In the genomic region with DNA sequence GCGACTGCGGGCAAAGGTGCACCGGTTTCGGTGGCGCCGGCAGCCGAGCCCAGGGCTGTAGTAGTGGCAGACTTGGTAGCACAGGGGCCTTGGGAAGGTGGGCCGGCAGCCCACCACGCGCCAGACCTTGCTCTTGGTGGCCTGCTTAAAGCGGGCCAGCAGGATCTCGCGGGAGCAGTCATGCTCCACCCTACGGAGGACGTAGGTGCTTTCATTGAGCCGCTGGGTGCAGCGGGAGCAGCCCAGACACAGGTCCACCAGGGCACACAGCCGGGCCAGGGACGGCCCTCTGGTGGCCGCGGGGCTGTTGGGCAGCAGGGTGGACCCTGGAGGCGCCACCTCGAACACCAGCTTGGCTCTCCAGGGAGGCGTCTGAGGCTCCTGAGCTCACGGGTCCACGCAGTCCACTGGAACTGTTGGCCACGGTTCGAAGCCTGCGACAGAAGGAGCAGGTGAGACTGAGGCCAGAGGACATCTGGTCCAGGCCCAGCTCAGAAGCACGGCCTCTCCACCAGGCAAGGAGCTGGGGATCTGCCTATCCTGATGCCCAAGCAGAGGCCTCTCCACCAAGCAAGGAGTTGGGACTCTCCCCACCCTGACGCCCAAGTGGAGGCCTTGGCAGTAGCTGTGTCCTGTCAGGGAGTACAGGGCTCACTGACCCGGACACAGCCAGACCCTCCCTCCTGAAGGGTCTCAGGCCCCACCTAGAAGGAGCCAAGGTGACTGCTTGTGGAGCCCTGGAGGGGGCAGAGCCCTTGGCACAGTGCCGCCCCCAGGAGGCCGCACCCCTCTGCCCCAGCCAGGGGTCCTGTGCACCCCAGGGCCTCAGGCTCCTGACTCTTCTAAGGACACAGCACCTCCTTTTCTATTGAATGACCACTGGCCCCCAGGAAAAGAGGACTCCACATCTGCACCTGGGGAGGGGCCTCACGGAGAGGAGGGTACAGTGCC, we compare ENCODE assay signal across 1 cellular context.
A peak's percentile ranks its signal among the peaks of the same experiment; 100 is the strongest.
TF ChIP-seq lines count a peak whose summit lies in the region.

No MANE protein-coding gene starts in this region.

TF ChIP-seq in HepG2, 621 proteins besides CTCF, POLR2A, EP300 and RAD21 (continued from another document and continues in another):
- no peak for TF ChIP-seq ZFP36 (IDR thresholded peaks at IDR 0.05; ENCODE audit: borderline replicate concordance, low read depth, low read length, partially characterized antibody)
- TF ChIP-seq SALL1 (CRISPR knock-in tag; IDR thresholded peaks at IDR 0.05): peak; percentile 6; the same call in 1 of the 2 replicates
- no peak for TF ChIP-seq THAP11 (CRISPR knock-in tag; IDR thresholded peaks at IDR 0.05)
- no peak for TF ChIP-seq MED1 (CRISPR knock-in tag; IDR thresholded peaks at IDR 0.05)
- TF ChIP-seq ZNF441 (CRISPR knock-in tag; IDR thresholded peaks at IDR 0.05; ENCODE audit: borderline replicate concordance): no peak
- TF ChIP-seq HNRNPLL (IDR thresholded peaks at IDR 0.05; ENCODE audit: low read depth, low read length, poor library complexity, severe bottlenecking): peak; percentile 21
- no peak for TF ChIP-seq IKZF4 (CRISPR knock-in tag; IDR thresholded peaks at IDR 0.05; ENCODE audit: borderline replicate concordance, low read depth, not compliant biosample characterization)
- no peak for TF ChIP-seq ZFP62 (CRISPR knock-in tag; IDR thresholded peaks at IDR 0.05)
- TF ChIP-seq, protein P1, sequence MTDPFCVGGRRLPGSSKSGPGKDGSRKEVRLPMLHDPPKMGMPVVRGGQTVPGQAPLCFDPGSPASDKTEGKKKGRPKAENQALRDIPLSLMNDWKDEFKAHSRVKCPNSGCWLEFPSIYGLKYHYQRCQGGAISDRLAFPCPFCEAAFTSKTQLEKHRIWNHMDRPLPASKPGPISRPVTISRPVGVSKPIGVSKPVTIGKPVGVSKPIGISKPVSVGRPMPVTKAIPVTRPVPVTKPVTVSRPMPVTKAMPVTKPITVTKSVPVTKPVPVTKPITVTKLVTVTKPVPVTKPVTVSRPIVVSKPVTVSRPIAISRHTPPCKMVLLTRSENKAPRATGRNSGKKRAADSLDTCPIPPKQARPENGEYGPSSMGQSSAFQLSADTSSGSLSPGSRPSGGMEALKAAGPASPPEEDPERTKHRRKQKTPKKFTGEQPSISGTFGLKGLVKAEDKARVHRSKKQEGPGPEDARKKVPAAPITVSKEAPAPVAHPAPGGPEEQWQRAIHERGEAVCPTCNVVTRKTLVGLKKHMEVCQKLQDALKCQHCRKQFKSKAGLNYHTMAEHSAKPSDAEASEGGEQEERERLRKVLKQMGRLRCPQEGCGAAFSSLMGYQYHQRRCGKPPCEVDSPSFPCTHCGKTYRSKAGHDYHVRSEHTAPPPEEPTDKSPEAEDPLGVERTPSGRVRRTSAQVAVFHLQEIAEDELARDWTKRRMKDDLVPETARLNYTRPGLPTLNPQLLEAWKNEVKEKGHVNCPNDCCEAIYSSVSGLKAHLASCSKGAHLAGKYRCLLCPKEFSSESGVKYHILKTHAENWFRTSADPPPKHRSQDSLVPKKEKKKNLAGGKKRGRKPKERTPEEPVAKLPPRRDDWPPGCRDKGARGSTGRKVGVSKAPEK (CRISPR knock-in tag; IDR thresholded peaks at IDR 0.05; ENCODE audit: borderline replicate concordance): no peak
- TF ChIP-seq, protein P2, sequence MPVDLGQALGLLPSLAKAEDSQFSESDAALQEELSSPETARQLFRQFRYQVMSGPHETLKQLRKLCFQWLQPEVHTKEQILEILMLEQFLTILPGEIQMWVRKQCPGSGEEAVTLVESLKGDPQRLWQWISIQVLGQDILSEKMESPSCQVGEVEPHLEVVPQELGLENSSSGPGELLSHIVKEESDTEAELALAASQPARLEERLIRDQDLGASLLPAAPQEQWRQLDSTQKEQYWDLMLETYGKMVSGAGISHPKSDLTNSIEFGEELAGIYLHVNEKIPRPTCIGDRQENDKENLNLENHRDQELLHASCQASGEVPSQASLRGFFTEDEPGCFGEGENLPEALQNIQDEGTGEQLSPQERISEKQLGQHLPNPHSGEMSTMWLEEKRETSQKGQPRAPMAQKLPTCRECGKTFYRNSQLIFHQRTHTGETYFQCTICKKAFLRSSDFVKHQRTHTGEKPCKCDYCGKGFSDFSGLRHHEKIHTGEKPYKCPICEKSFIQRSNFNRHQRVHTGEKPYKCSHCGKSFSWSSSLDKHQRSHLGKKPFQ (CRISPR knock-in tag; IDR thresholded peaks at IDR 0.05; ENCODE audit: insufficient replicate concordance): peak; percentile 36
- TF ChIP-seq, protein P3, sequence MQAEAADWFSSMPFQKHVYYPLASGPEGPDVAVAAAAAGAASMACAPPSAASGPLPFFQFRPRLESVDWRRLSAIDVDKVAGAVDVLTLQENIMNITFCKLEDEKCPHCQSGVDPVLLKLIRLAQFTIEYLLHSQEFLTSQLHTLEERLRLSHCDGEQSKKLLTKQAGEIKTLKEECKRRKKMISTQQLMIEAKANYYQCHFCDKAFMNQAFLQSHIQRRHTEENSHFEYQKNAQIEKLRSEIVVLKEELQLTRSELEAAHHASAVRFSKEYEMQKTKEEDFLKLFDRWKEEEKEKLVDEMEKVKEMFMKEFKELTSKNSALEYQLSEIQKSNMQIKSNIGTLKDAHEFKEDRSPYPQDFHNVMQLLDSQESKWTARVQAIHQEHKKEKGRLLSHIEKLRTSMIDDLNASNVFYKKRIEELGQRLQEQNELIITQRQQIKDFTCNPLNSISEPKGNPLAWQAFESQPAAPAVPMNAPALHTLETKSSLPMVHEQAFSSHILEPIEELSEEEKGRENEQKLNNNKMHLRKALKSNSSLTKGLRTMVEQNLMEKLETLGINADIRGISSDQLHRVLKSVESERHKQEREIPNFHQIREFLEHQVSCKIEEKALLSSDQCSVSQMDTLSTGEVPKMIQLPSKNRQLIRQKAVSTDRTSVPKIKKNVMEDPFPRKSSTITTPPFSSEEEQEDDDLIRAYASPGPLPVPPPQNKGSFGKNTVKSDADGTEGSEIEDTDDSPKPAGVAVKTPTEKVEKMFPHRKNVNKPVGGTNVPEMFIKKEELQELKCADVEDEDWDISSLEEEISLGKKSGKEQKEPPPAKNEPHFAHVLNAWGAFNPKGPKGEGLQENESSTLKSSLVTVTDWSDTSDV (CRISPR knock-in tag; IDR thresholded peaks at IDR 0.05): peak; percentile 91
- TF ChIP-seq, protein P4, sequence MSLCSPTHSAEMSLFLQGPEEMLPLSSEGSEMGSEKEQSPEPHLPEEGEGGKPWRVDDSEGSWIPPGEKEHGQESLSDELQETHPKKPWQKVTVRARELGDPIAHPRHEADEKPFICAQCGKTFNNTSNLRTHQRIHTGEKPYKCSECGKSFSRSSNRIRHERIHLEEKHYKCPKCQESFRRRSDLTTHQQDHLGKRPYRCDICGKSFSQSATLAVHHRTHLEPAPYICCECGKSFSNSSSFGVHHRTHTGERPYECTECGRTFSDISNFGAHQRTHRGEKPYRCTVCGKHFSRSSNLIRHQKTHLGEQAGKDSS (CRISPR knock-in tag; IDR thresholded peaks at IDR 0.05; ENCODE audit: borderline replicate concordance, low read depth): no peak
- TF ChIP-seq TEAD3 (CRISPR knock-in tag; optimal IDR thresholded peaks at IDR 0.05; ENCODE audit: borderline replicate concordance): peak; percentile 18
- no peak for TF ChIP-seq SP5 (CRISPR knock-in tag; IDR thresholded peaks at IDR 0.05; ENCODE audit: borderline replicate concordance, low read depth)
- 0 out of 2 replicates have a peak, but pooled peaks have one; percentile 27 for TF ChIP-seq ZNF746 (CRISPR knock-in tag; IDR thresholded peaks at IDR 0.05)
- TF ChIP-seq, protein P5, sequence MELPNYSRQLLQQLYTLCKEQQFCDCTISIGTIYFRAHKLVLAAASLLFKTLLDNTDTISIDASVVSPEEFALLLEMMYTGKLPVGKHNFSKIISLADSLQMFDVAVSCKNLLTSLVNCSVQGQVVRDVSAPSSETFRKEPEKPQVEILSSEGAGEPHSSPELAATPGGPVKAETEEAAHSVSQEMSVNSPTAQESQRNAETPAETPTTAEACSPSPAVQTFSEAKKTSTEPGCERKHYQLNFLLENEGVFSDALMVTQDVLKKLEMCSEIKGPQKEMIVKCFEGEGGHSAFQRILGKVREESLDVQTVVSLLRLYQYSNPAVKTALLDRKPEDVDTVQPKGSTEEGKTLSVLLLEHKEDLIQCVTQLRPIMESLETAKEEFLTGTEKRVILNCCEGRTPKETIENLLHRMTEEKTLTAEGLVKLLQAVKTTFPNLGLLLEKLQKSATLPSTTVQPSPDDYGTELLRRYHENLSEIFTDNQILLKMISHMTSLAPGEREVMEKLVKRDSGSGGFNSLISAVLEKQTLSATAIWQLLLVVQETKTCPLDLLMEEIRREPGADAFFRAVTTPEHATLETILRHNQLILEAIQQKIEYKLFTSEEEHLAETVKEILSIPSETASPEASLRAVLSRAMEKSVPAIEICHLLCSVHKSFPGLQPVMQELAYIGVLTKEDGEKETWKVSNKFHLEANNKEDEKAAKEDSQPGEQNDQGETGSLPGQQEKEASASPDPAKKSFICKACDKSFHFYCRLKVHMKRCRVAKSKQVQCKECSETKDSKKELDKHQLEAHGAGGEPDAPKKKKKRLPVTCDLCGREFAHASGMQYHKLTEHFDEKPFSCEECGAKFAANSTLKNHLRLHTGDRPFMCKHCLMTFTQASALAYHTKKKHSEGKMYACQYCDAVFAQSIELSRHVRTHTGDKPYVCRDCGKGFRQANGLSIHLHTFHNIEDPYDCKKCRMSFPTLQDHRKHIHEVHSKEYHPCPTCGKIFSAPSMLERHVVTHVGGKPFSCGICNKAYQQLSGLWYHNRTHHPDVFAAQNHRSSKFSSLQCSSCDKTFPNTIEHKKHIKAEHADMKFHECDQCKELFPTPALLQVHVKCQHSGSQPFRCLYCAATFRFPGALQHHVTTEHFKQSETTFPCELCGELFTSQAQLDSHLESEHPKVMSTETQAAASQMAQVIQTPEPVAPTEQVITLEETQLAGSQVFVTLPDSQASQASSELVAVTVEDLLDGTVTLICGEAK (IDR thresholded peaks at IDR 0.05): no peak
- TF ChIP-seq, protein P5 (CRISPR knock-in tag; IDR thresholded peaks at IDR 0.05): peak; percentile 40; the same call in 1 of the 2 replicates
- TF ChIP-seq, protein P6, sequence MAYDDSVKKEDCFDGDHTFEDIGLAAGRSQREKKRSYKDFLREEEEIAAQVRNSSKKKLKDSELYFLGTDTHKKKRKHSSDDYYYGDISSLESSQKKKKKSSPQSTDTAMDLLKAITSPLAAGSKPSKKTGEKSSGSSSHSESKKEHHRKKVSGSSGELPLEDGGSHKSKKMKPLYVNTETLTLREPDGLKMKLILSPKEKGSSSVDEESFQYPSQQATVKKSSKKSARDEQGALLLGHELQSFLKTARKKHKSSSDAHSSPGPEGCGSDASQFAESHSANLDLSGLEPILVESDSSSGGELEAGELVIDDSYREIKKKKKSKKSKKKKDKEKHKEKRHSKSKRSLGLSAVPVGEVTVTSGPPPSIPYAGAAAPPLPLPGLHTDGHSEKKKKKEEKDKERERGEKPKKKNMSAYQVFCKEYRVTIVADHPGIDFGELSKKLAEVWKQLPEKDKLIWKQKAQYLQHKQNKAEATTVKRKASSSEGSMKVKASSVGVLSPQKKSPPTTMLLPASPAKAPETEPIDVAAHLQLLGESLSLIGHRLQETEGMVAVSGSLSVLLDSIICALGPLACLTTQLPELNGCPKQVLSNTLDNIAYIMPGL (CRISPR knock-in tag; IDR thresholded peaks at IDR 0.05; ENCODE audit: borderline replicate concordance in 1 of 2, low read depth in 1 of 2): peak in 1 of 2 experiments; percentile 36; a peak in 1 of 4 replicates
- TF ChIP-seq ZNF274 (CRISPR knock-in tag; IDR thresholded peaks at IDR 0.05): 0 out of 2 replicates have a peak, but pooled peaks have one; percentile 35
- TF ChIP-seq, protein P7, sequence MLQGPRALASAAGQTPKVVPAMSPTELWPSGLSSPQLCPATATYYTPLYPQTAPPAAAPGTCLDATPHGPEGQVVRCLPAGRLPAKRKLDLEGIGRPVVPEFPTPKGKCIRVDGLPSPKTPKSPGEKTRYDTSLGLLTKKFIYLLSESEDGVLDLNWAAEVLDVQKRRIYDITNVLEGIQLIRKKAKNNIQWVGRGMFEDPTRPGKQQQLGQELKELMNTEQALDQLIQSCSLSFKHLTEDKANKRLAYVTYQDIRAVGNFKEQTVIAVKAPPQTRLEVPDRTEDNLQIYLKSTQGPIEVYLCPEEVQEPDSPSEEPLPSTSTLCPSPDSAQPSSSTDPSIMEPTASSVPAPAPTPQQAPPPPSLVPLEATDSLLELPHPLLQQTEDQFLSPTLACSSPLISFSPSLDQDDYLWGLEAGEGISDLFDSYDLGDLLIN (CRISPR knock-in tag; IDR thresholded peaks at IDR 0.05; ENCODE audit: borderline replicate concordance): no peak
- TF ChIP-seq ZNF460 (CRISPR knock-in tag; IDR thresholded peaks at IDR 0.05; ENCODE audit: borderline replicate concordance): no peak
- peak; percentile 29 for TF ChIP-seq TAF1 (CRISPR knock-in tag; IDR thresholded peaks at IDR 0.05)
- TF ChIP-seq ZNF350 (CRISPR knock-in tag; IDR thresholded peaks at IDR 0.05; ENCODE audit: borderline replicate concordance, low read depth): peak; percentile 39; the same call in 1 of the 2 replicates
- peak; percentile 16; the same call in 1 of the 2 replicates for TF ChIP-seq TBX2 (CRISPR knock-in tag; IDR thresholded peaks at IDR 0.05; ENCODE audit: borderline replicate concordance)
- TF ChIP-seq, protein P8, sequence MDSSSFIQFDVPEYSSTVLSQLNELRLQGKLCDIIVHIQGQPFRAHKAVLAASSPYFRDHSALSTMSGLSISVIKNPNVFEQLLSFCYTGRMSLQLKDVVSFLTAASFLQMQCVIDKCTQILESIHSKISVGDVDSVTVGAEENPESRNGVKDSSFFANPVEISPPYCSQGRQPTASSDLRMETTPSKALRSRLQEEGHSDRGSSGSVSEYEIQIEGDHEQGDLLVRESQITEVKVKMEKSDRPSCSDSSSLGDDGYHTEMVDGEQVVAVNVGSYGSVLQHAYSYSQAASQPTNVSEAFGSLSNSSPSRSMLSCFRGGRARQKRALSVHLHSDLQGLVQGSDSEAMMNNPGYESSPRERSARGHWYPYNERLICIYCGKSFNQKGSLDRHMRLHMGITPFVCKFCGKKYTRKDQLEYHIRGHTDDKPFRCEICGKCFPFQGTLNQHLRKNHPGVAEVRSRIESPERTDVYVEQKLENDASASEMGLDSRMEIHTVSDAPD (CRISPR knock-in tag; IDR thresholded peaks at IDR 0.05): no peak
- peak; percentile 63 for TF ChIP-seq ZBTB7B (CRISPR knock-in tag; IDR thresholded peaks at IDR 0.05)
- no peak for TF ChIP-seq HDAC2 (CRISPR knock-in tag; IDR thresholded peaks at IDR 0.05)
